Comparison of ENCODE assay signal across 9 cellular contexts in the genomic region with DNA sequence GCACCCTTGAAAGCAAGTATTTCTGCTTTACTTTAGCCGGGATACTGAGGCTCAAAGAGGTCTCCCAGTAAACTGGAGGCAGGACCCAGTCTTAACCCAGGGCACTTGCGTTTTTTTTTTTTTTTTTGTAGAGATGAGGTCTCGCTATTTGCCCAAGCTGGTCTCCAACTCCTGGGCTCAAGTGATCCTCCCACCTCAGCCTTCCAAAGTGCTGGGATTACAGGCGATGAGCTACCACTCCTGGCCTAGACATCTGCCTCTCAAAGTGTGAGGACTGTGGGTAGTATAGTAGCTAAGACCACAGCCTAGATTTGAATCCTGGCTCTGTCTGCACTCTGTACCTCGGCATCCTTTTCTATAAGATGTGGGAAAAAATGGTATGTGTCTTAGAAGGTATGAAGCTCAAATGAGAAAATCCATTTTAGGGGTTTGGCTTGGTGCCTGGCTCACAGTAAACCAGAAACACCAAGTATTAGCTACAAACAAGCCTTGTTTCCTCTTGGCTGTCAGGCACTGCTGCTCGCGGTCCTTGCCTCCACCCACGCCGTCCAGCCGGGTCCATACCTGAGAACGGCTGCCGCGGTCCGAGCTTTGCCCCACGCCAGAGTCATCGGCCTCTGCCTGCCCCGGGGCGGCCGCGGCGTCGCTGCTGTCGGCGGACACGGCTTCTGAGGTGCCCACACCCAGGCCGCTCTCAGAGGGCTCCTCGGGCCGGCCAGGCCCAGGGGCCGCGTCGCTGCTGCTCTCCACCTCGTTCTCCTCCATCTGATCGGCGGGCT. TPM values are rescaled to one million over a fixed set of nuclear protein-coding genes. Genes with fewer than 3 reads are reported as not detected.
A peak's percentile ranks its signal among the peaks of the same experiment; 100 is the strongest.
DNase-seq lines count a peak whose midpoint lies in the region; ATAC-seq, FAIRE-seq and TF ChIP-seq lines count a peak whose summit lies in the region.
"Had no signal": no experiment of that assay in that cellular context is flagged by ENCODE, and none has a peak within 500 bp of the region (broad histone marks: within the 10 kb centered on the region; RNA-seq: fewer than 3 reads in every experiment).

No MANE protein-coding gene starts in this region.

- no peaks in the 10 kb centered on the region for H3K9me1 ChIP-seq in endothelial cell of umbilical vein (replicated peaks; ENCODE audit: control insufficient read depth, extremely low read depth, insufficient read depth, low read length)

- no peaks in the 10 kb centered on the region for H3K27me3 ChIP-seq in endothelial cell of umbilical vein (ENCODE audit: control insufficient read depth in 2 of 2, insufficient read depth in 2 of 2, low read length in 2 of 2)

- DNase-seq in SK-N-MC (ENCODE audit: low read depth, low spot score) (no peak), endothelial cell of umbilical vein (ENCODE audit: low read depth, low spot score) (peak; percentile 27), myocyte (ENCODE audit: low read depth) (peak; percentile 20), frontal cortex (ENCODE audit: low spot score in 2 of 2) (no peak), epidermal melanocyte (ENCODE audit: insufficient read length, low spot score) (no peak)

- H3K79me2 ChIP-seq in endothelial cell of umbilical vein (ENCODE audit: control insufficient read depth, insufficient read depth, low read length) = peaks cover 23% of the 10 kb centered on the region

- H3K9ac ChIP-seq in SK-N-MC (ENCODE audit: insufficient read length) (peak overlapping the region; percentile 100), endothelial cell of umbilical vein (replicated peaks; ENCODE audit: extremely low read depth, insufficient read depth, low read length) (peak overlapping the region; percentile 100)

- H2AFZ ChIP-seq in endothelial cell of umbilical vein (ENCODE audit: low read depth, low read length) = peak overlapping the region; percentile 66

- BruUV-seq in endothelial cell of umbilical vein (replicated peaks; lab: Mats Ljungman, UMichigan) = TSS peak; percentile 23

- intact Hi-C loops in endothelial cell of umbilical vein (cut with micrococcal nuclease) = loop anchor here (2.0 to 5.0 kb wide), 2 partner anchors 80 to 1004 kb away; a partner anchor contains a TSS

- H3K27ac ChIP-seq in C4-2B (peak overlapping the region; percentile 98), SK-N-MC (peak overlapping the region; percentile 100), endothelial cell of umbilical vein (ENCODE audit: insufficient read depth, low read depth, low read length) (peak overlapping the region; percentile 100)

- peaks cover 14% of the 10 kb centered on the region for H3K4me1 ChIP-seq in endothelial cell of umbilical vein (ENCODE audit: control insufficient read depth, extremely low read depth, insufficient read depth, low read length)

- H3K9me3 ChIP-seq in SK-N-MC (ENCODE audit: low read depth, low read length) (no peaks in the 10 kb centered on the region), endothelial cell of umbilical vein (replicated peaks; ENCODE audit: control insufficient read depth, insufficient read depth, low read length) (no peaks in the 10 kb centered on the region)

- peak; percentile 2 for ATAC-seq in GM21515 (IDR thresholded peaks at IDR 0.05; ENCODE audit: unreplicated experiment)
- ATAC-seq in HG03342 (IDR thresholded peaks at IDR 0.05; ENCODE audit: unreplicated experiment) = no peak

- H3K4me3 ChIP-seq in SK-N-MC = peak overlapping the region; percentile 99
- peak overlapping the region; percentile 52 to 79 (median 72) for H3K4me3 ChIP-seq in endothelial cell of umbilical vein (replicated peaks in 1 of 3; ENCODE audit: insufficient read depth in 1 of 3, low read depth in 1 of 3, low read length in 3 of 3)

- no peaks in the 10 kb centered on the region for H4K20me1 ChIP-seq in endothelial cell of umbilical vein (replicated peaks; ENCODE audit: control insufficient read depth, extremely low read depth, insufficient read depth, low read length)

- FAIRE-seq in endothelial cell of umbilical vein (lab: Jason Lieb, UNC) = peak; percentile 56
- FAIRE-seq in frontal cortex (lab: Jason Lieb, UNC) = no peak

- POLR2A ChIA-PET in endothelial cell of umbilical vein (lab: Charles Lee) = interaction anchor here (0.6 to 1.3 kb wide), 5 partner anchors 36 to 147 kb away, joined by 3 to 5 read pairs (median 4); a partner anchor contains a TSS

- TF ChIP-seq POLR2A in endothelial cell of umbilical vein (IDR thresholded peaks at IDR 0.05; ENCODE audit: low read depth, low read length) = no peak

- dilution Hi-C loops in endothelial cell of umbilical vein (cut with MboI; ENCODE audit: extremely low pct_ligation_motif_present, low sequenced_read_pairs) = no loop called here

- TF ChIP-seq CTCF in C4-2B (conservative IDR thresholded peaks at IDR 0.05) (no peak), endothelial cell of umbilical vein (IDR thresholded peaks at IDR 0.05; ENCODE audit: extremely low read depth in 1 of 2, insufficient read depth in 1 of 2, low read depth in 1 of 2, low read length in 2 of 2) (no peak)

- H3K4me2 ChIP-seq in endothelial cell of umbilical vein (ENCODE audit: insufficient read depth, low read length) = peak overlapping the region; percentile 81

- peaks cover 28% of the 10 kb centered on the region for H3K36me3 ChIP-seq in SK-N-MC (ENCODE audit: insufficient read depth, low read length)
- peaks cover under 1 to 17% of the 10 kb centered on the region in 2 experiments for H3K36me3 ChIP-seq in endothelial cell of umbilical vein (ENCODE audit: control insufficient read depth in 2 of 2, extremely low read depth in 1 of 2, insufficient read depth in 2 of 2, low read length in 2 of 2)

- CTCF ChIA-PET in endothelial cell of umbilical vein (lab: Charles Lee) = interaction anchor here (0.9 to 8.7 kb wide), 31 partner anchors 11 to 597 kb away, joined by 3 to 80 read pairs (median 7); a partner anchor contains a TSS

TF ChIP-seq in endothelial cell of umbilical vein, 7 proteins besides CTCF, POLR2A, EP300 and RAD21 (continues in another document):
- TF ChIP-seq POLR2AphosphoS5 (IDR thresholded peaks at IDR 0.05; ENCODE audit: insufficient read depth, low read depth, low read length) = no peak
- TF ChIP-seq EZH2 (IDR thresholded peaks at IDR 0.05; ENCODE audit: borderline replicate concordance, low read depth, low read length, severe bottlenecking) = no peak
- TF ChIP-seq GATA2 (IDR thresholded peaks at IDR 0.05; ENCODE audit: insufficient read depth, insufficient read length, low read depth, low read length) = no peak

RNA-seq across cellular contexts. Expression of a gene that starts 1.2 kb away (rescaled TPM):
- total RNA-seq in endothelial cell of umbilical vein (22.8 and 23.9 TPM in 2 replicates), myocyte (14.7 and 15.2 TPM in 2 replicates), frontal cortex (12.6 TPM)
- polyA plus RNA-seq in endothelial cell of umbilical vein = 17.3 and 20.4 TPM in 2 replicates
- 8.5 and 11.3 TPM in 2 replicates for polyA plus RNA-seq in endothelial cell of umbilical vein (2011; cell fraction: cytosol; rRNA removed)
- 59.6 and 68.7 TPM in 2 replicates for polyA plus RNA-seq in endothelial cell of umbilical vein (2011; cell fraction: nucleus; rRNA removed)
- polyA plus RNA-seq in endothelial cell of umbilical vein (2012) = 9.2 and 10.8 TPM in 2 replicates
- 24.7 and 32.9 TPM in 2 replicates for polyA minus RNA-seq in endothelial cell of umbilical vein
- 8.7 TPM for polyA minus RNA-seq in endothelial cell of umbilical vein (2011; cell fraction: cytosol; rRNA and poly(A)+ RNA removed)
- polyA minus RNA-seq in endothelial cell of umbilical vein (2011; cell fraction: nucleus; rRNA and poly(A)+ RNA removed) = 45.1 and 55.4 TPM in 2 replicates
- polyA plus RNA-seq in myocyte (2012) = 10.3 TPM

RNA-seq across cellular contexts. Expression of a gene that starts 36.4 kb away (rescaled TPM):
- total RNA-seq in endothelial cell of umbilical vein (25.8 and 27.2 TPM in 2 replicates), myocyte (15.7 and 16.0 TPM in 2 replicates), frontal cortex (9.0 TPM)
- polyA plus RNA-seq in endothelial cell of umbilical vein = 26.4 and 27.6 TPM in 2 replicates
- 19.2 and 22.7 TPM in 2 replicates for polyA plus RNA-seq in endothelial cell of umbilical vein (2011; cell fraction: cytosol; rRNA removed)
- polyA plus RNA-seq in endothelial cell of umbilical vein (2011; cell fraction: nucleus; rRNA removed) = 32.7 and 35.6 TPM in 2 replicates
- polyA plus RNA-seq in endothelial cell of umbilical vein (2012) = 15.6 and 18.6 TPM in 2 replicates
- 17.2 and 28.9 TPM in 2 replicates for polyA minus RNA-seq in endothelial cell of umbilical vein
- 22.8 TPM for polyA minus RNA-seq in endothelial cell of umbilical vein (2011; cell fraction: cytosol; rRNA and poly(A)+ RNA removed)
- polyA minus RNA-seq in endothelial cell of umbilical vein (2011; cell fraction: nucleus; rRNA and poly(A)+ RNA removed) = 32.5 and 34.5 TPM in 2 replicates
- 26.3 TPM for polyA plus RNA-seq in myocyte (2012)

RNA-seq across cellular contexts. Expression of a gene that starts 37.9 kb away (rescaled TPM):
- total RNA-seq in endothelial cell of umbilical vein = not detected in 2 replicates
- not detected in 2 replicates for polyA plus RNA-seq in endothelial cell of umbilical vein
- not detected in 2 replicates for polyA plus RNA-seq in endothelial cell of umbilical vein (2011; cell fraction: cytosol; rRNA removed)
- polyA plus RNA-seq in endothelial cell of umbilical vein (2011; cell fraction: nucleus; rRNA removed) = not detected in 2 replicates
- not detected in 2 replicates for polyA plus RNA-seq in endothelial cell of umbilical vein (2012)
- not detected in 2 replicates for polyA minus RNA-seq in endothelial cell of umbilical vein
- not detected for polyA minus RNA-seq in endothelial cell of umbilical vein (2011; cell fraction: cytosol; rRNA and poly(A)+ RNA removed)
- not detected in 2 replicates for polyA minus RNA-seq in endothelial cell of umbilical vein (2011; cell fraction: nucleus; rRNA and poly(A)+ RNA removed)
- total RNA-seq in myocyte = not detected in 2 replicates
- polyA plus RNA-seq in myocyte (2012) = not detected
- under 0.01 TPM for total RNA-seq in frontal cortex
- total RNA-seq: LHCN-M2 had no signal

RNA-seq across cellular contexts. Expression of a gene that starts 58.2 kb away (rescaled TPM):
- total RNA-seq in endothelial cell of umbilical vein = 1.6 and 1.8 TPM in 2 replicates
- 1.8 and 2.3 TPM in 2 replicates for polyA plus RNA-seq in endothelial cell of umbilical vein
- polyA plus RNA-seq in endothelial cell of umbilical vein (2011; cell fraction: cytosol; rRNA removed) = 1.8 and 1.9 TPM in 2 replicates
- 0.51 and 0.92 TPM in 2 replicates for polyA plus RNA-seq in endothelial cell of umbilical vein (2011; cell fraction: nucleus; rRNA removed)
- 4.4 and 7.1 TPM in 2 replicates for polyA plus RNA-seq in endothelial cell of umbilical vein (2012)
- polyA minus RNA-seq in endothelial cell of umbilical vein = 1.3 and 1.5 TPM in 2 replicates
- not detected for polyA minus RNA-seq in endothelial cell of umbilical vein (2011; cell fraction: cytosol; rRNA and poly(A)+ RNA removed)
- polyA minus RNA-seq in endothelial cell of umbilical vein (2011; cell fraction: nucleus; rRNA and poly(A)+ RNA removed) = 0.24 and 0.43 TPM in 2 replicates
- total RNA-seq in myocyte = not detected in 2 replicates
- 0.30 TPM for polyA plus RNA-seq in myocyte (2012)
- total RNA-seq in frontal cortex = 18.8 TPM

RNA-seq across cellular contexts. Expression of a gene that starts 58.9 kb away (rescaled TPM):
- 61.9 and 62.1 TPM in 2 replicates for total RNA-seq in endothelial cell of umbilical vein
- polyA plus RNA-seq in endothelial cell of umbilical vein = 118 TPM in 2 replicates
- 70.8 and 89.9 TPM in 2 replicates for polyA plus RNA-seq in endothelial cell of umbilical vein (2011; cell fraction: cytosol; rRNA removed)
- polyA plus RNA-seq in endothelial cell of umbilical vein (2011; cell fraction: nucleus; rRNA removed) = 48.2 and 60.0 TPM in 2 replicates
- polyA plus RNA-seq in endothelial cell of umbilical vein (2012) = 71.4 and 133 TPM in 2 replicates
- 67.3 and 73.5 TPM in 2 replicates for polyA minus RNA-seq in endothelial cell of umbilical vein
- 1.1 TPM for polyA minus RNA-seq in endothelial cell of umbilical vein (2011; cell fraction: cytosol; rRNA and poly(A)+ RNA removed)
- polyA minus RNA-seq in endothelial cell of umbilical vein (2011; cell fraction: nucleus; rRNA and poly(A)+ RNA removed) = 19.4 and 23.8 TPM in 2 replicates
- total RNA-seq in myocyte = 12.9 and 14.2 TPM in 2 replicates
- polyA plus RNA-seq in myocyte (2012) = 14.9 TPM
- total RNA-seq in frontal cortex = 19.2 TPM

Comparison
In these comparisons a context has a peak if more than half of its experiments do, and no peak if none do; other contexts are left out.
1. DNase-seq: peak in endothelial cell of umbilical vein (single experiment) and myocyte (single experiment); none in SK-N-MC (single experiment), frontal cortex (0 of 2) and epidermal melanocyte (single experiment).
2. Peak in every context shown above with its lines, with median percentiles within 50 percentile points of each other: H3K27ac ChIP-seq.